ENCODE assay signal across 16 cellular contexts in the genomic region with DNA sequence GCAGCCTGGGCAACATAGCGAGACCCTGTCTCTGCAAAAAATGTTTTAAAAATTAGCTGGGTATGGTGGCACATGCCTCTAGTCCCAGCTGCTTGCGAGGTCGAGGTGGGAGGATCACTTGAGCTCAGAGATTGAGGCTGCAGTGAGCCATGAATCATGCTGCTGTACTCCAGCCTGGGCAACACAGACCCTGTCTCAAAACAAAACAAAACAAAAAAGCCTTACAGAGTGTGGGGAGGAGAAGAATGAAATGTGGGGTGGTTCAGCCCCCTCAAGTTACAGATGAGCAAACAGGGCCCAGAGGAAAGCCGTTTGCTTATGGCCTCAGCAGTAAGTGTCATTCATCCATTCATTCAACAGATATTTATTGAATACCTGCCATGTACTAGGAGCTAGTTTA. TPM values are rescaled to one million over a fixed set of nuclear protein-coding genes. Genes with fewer than 3 reads are reported as not detected.
DNase-seq lines count a peak whose midpoint lies in the region; ATAC-seq and TF ChIP-seq lines count a peak whose summit lies in the region.
"Had no signal": no experiment of that assay in that cellular context is flagged by ENCODE, and none has a peak within 500 bp of the region (broad histone marks: within the 10 kb centered on the region; RNA-seq: fewer than 3 reads in every experiment).

No MANE protein-coding gene starts in this region.

- TF ChIP-seq CTCF in fibroblast of mammary gland (conservative IDR thresholded peaks at IDR 0.05; ENCODE audit: control insufficient read depth, insufficient read depth, low read depth, low read length) = no peak

- H3K27ac Mint-ChIP-seq in activated T-cell treated with anti-CD3 and anti-CD28 coated beads, Interleukin-2, amount 50 U/mL, for 72 hours = peak overlapping the region; percentile 73
- H3K27ac Mint-ChIP-seq in activated CD8-positive, alpha-beta T cell treated with anti-CD3 and anti-CD28 coated beads, Interleukin-2, amount 10 ng/mL, durations not matched to agents 7 days and 5 days = peak overlapping the region; percentile 48
- H3K27ac Mint-ChIP-seq in stimulated activated effector memory CD8-positive, alpha-beta T cell treated with anti-CD3 and anti-CD28 coated beads, Interleukin-12 subunit alpha, Interleukin-12 subunit beta, amount 100 ng/mL, for 72 hours = peak overlapping the region; percentile 80
- H3K27ac Mint-ChIP-seq: brain, WTC11 had no signal

- no peaks in the 10 kb centered on the region for H3K9me3 Mint-ChIP-seq in activated T-cell treated with anti-CD3 and anti-CD28 coated beads, Interleukin-2, amount 50 U/mL, for 72 hours
- H3K9me3 Mint-ChIP-seq in activated CD8-positive, alpha-beta T cell treated with anti-CD3 and anti-CD28 coated beads, Interleukin-2, amount 10 ng/mL, durations not matched to agents 7 days and 5 days (ENCODE audit: insufficient read depth) = no peaks in the 10 kb centered on the region
- no peaks in the 10 kb centered on the region for H3K9me3 Mint-ChIP-seq in stimulated activated effector memory CD8-positive, alpha-beta T cell treated with anti-CD3 and anti-CD28 coated beads, Interleukin-12 subunit alpha, Interleukin-12 subunit beta, amount 100 ng/mL, for 72 hours
- H3K9me3 Mint-ChIP-seq: brain, WTC11 had no signal

- ATAC-seq in activated T-cell treated with anti-CD3 and anti-CD28 coated beads, Interleukin-2, amount 50 U/mL, for 72 hours (replicated peaks in 1 of 2) = peak; percentile 87
- no peak for ATAC-seq in activated CD8-positive, alpha-beta T cell treated with anti-CD3 and anti-CD28 coated beads, Interleukin-2, amount 10 ng/mL, durations not matched to agents 7 days and 5 days
- peak; percentile 88 for ATAC-seq in stimulated activated effector memory CD8-positive, alpha-beta T cell treated with anti-CD3 and anti-CD28 coated beads, Interleukin-12 subunit alpha, Interleukin-12 subunit beta, amount 100 ng/mL, for 72 hours
- no peak for ATAC-seq in HG02763 (IDR thresholded peaks at IDR 0.05; ENCODE audit: unreplicated experiment)
- ATAC-seq: WTC11 had no signal

- CTCF ChIA-PET in activated CD8-positive, alpha-beta T cell treated with anti-CD3 and anti-CD28 coated beads, Interleukin-2, amount 10 ng/mL, durations not matched to agents 7 days and 5 days (lab: Charles Lee) = interaction anchor here (0.7 to 1.4 kb wide), 3 partner anchors 12 to 218 kb away, joined by 3 to 5 read pairs (median 3); no protein-coding TSS in a partner anchor

- peak overlapping the region; percentile 27 to 53 for H3K4me3 Mint-ChIP-seq in activated T-cell treated with anti-CD3 and anti-CD28 coated beads, Interleukin-2, amount 50 U/mL, for 72 hours
- H3K4me3 Mint-ChIP-seq in activated CD8-positive, alpha-beta T cell treated with anti-CD3 and anti-CD28 coated beads, Interleukin-2, amount 10 ng/mL, durations not matched to agents 7 days and 5 days = no peak overlapping the region
- no peak overlapping the region for H3K4me3 Mint-ChIP-seq in stimulated activated effector memory CD8-positive, alpha-beta T cell treated with anti-CD3 and anti-CD28 coated beads, Interleukin-12 subunit alpha, Interleukin-12 subunit beta, amount 100 ng/mL, for 72 hours
- H3K4me3 Mint-ChIP-seq: brain, WTC11 had no signal

- H3K36me3 Mint-ChIP-seq in activated T-cell treated with anti-CD3 and anti-CD28 coated beads, Interleukin-2, amount 50 U/mL, for 72 hours (ENCODE audit: insufficient read depth in 2 of 2) = peaks cover 6 to 25% of the 10 kb centered on the region in 2 donors
- peaks cover 72% of the 10 kb centered on the region for H3K36me3 Mint-ChIP-seq in activated CD8-positive, alpha-beta T cell treated with anti-CD3 and anti-CD28 coated beads, Interleukin-2, amount 10 ng/mL, durations not matched to agents 7 days and 5 days (ENCODE audit: low read depth)
- H3K36me3 Mint-ChIP-seq in stimulated activated effector memory CD8-positive, alpha-beta T cell treated with anti-CD3 and anti-CD28 coated beads, Interleukin-12 subunit alpha, Interleukin-12 subunit beta, amount 100 ng/mL, for 72 hours = peaks cover 100% of the 10 kb centered on the region

- H3K4me3 ChIP-seq in fibroblast of mammary gland (ENCODE audit: control insufficient read depth, low read depth, low read length) = no peak overlapping the region
- H3K4me3 ChIP-seq: left ventricle myocardium inferior had no signal

- POLR2A ChIA-PET in activated CD8-positive, alpha-beta T cell treated with anti-CD3 and anti-CD28 coated beads, Interleukin-2, amount 10 ng/mL, durations not matched to agents 7 days and 5 days (lab: Charles Lee) = interaction anchor here (0.7 to 1.4 kb wide), 2 partner anchors 70 to 99 kb away, joined by 3 read pairs; no protein-coding TSS in a partner anchor

- DNase-seq in activated T-cell treated with anti-CD3 and anti-CD28 coated beads, Interleukin-2, amount 50 U/mL, for 72 hours = peak; percentile 27 to 40
- DNase-seq in activated T-cell treated with anti-CD3 and anti-CD28 coated beads, Interleukin-2, amount 50 U/mL, for 48 hours = no peak
- no peak for DNase-seq in activated CD8-positive, alpha-beta T cell treated with anti-CD3 and anti-CD28 coated beads, Interleukin-2, amount 10 ng/mL, durations not matched to agents 7 days and 5 days
- peak; percentile 30 for DNase-seq in fibroblast of mammary gland (ENCODE audit: low read depth)
- DNase-seq in stimulated activated effector memory CD8-positive, alpha-beta T cell treated with anti-CD3 and anti-CD28 coated beads, Interleukin-12 subunit alpha, Interleukin-12 subunit beta, amount 100 ng/mL, for 72 hours (ENCODE audit: low spot score in 2 of 2) = no peak
- DNase-seq in activated CD4-positive, CD25-positive, alpha-beta regulatory T cell treated with anti-CD3 and anti-CD28 coated beads, Interleukin-2, amount 50 U/mL, for 72 hours = no peak
- DNase-seq in activated gamma-delta T cell (lab: John Stamatoyannopoulos, UW) = no peak
- DNase-seq: EL; hypothalamus; left ventricle myocardium inferior; NCI-H1092 treated with DMSO at 0.1 percent for 48 hours; NCI-H2171; stimulated activated CD4-positive, alpha-beta T cell treated with anti-CD3 and anti-CD28 coated beads, Interleukin-12 subunit alpha, Interleukin-12 subunit beta, amount 100 ng/mL, for 4 hours had no signal

- H3K4me1 Mint-ChIP-seq in activated T-cell treated with anti-CD3 and anti-CD28 coated beads, Interleukin-2, amount 50 U/mL, for 72 hours (ENCODE audit: low read depth) = peaks cover 26% of the 10 kb centered on the region
- peaks cover 17% of the 10 kb centered on the region for H3K4me1 Mint-ChIP-seq in activated CD8-positive, alpha-beta T cell treated with anti-CD3 and anti-CD28 coated beads, Interleukin-2, amount 10 ng/mL, durations not matched to agents 7 days and 5 days (ENCODE audit: low read depth)
- peaks cover 38% of the 10 kb centered on the region for H3K4me1 Mint-ChIP-seq in stimulated activated effector memory CD8-positive, alpha-beta T cell treated with anti-CD3 and anti-CD28 coated beads, Interleukin-12 subunit alpha, Interleukin-12 subunit beta, amount 100 ng/mL, for 72 hours
- H3K4me1 Mint-ChIP-seq: WTC11 had no signal

- H3K27me3 Mint-ChIP-seq in activated T-cell treated with anti-CD3 and anti-CD28 coated beads, Interleukin-2, amount 50 U/mL, for 72 hours (ENCODE audit: low read depth) = no peaks in the 10 kb centered on the region
- H3K27me3 Mint-ChIP-seq in activated CD8-positive, alpha-beta T cell treated with anti-CD3 and anti-CD28 coated beads, Interleukin-2, amount 10 ng/mL, durations not matched to agents 7 days and 5 days (ENCODE audit: low read depth) = no peaks in the 10 kb centered on the region

RNA-seq across cellular contexts. Expression of a gene that starts 40.7 kb away (rescaled TPM):
- 100 to 1,000 TPM; 154 to 163 TPM for total RNA-seq in activated T-cell treated with anti-CD3 and anti-CD28 coated beads, Interleukin-2, amount 50 U/mL, for 72 hours
- total RNA-seq in activated CD8-positive, alpha-beta T cell treated with anti-CD3 and anti-CD28 coated beads, Interleukin-2, amount 10 ng/mL, durations not matched to agents 7 days and 5 days = 100 to 1,000 TPM; 179 to 193 TPM

Comparison
In these comparisons a context has a peak if more than half of its experiments do, and no peak if none do; other contexts are left out.
1. DNase-seq: peak in activated T-cell treated with anti-CD3 and anti-CD28 coated beads, Interleukin-2, amount 50 U/mL, for 72 hours (2 of 2) and fibroblast of mammary gland (single experiment); none in activated T-cell treated with anti-CD3 and anti-CD28 coated beads, Interleukin-2, amount 50 U/mL, for 48 hours (0 of 2), activated CD8-positive, alpha-beta T cell treated with anti-CD3 and anti-CD28 coated beads, Interleukin-2, amount 10 ng/mL, durations not matched to agents 7 days and 5 days (single experiment), stimulated activated effector memory CD8-positive, alpha-beta T cell treated with anti-CD3 and anti-CD28 coated beads, Interleukin-12 subunit alpha, Interleukin-12 subunit beta, amount 100 ng/mL, for 72 hours (0 of 2), activated CD4-positive, CD25-positive, alpha-beta regulatory T cell treated with anti-CD3 and anti-CD28 coated beads, Interleukin-2, amount 50 U/mL, for 72 hours (single experiment) and activated gamma-delta T cell (single experiment).
2. ATAC-seq: peak in activated T-cell treated with anti-CD3 and anti-CD28 coated beads, Interleukin-2, amount 50 U/mL, for 72 hours (2 of 2) and stimulated activated effector memory CD8-positive, alpha-beta T cell treated with anti-CD3 and anti-CD28 coated beads, Interleukin-12 subunit alpha, Interleukin-12 subunit beta, amount 100 ng/mL, for 72 hours (single experiment); none in activated CD8-positive, alpha-beta T cell treated with anti-CD3 and anti-CD28 coated beads, Interleukin-2, amount 10 ng/mL, durations not matched to agents 7 days and 5 days (single experiment) and HG02763 (single experiment).
3. H3K4me3 Mint-ChIP-seq: peak in activated T-cell treated with anti-CD3 and anti-CD28 coated beads, Interleukin-2, amount 50 U/mL, for 72 hours (2 of 2); none in activated CD8-positive, alpha-beta T cell treated with anti-CD3 and anti-CD28 coated beads, Interleukin-2, amount 10 ng/mL, durations not matched to agents 7 days and 5 days (single experiment) and stimulated activated effector memory CD8-positive, alpha-beta T cell treated with anti-CD3 and anti-CD28 coated beads, Interleukin-12 subunit alpha, Interleukin-12 subunit beta, amount 100 ng/mL, for 72 hours (single experiment).
4. Peak in every context shown above with its lines, with median percentiles within 50 percentile points of each other: H3K27ac Mint-ChIP-seq.